In the genomic region with DNA sequence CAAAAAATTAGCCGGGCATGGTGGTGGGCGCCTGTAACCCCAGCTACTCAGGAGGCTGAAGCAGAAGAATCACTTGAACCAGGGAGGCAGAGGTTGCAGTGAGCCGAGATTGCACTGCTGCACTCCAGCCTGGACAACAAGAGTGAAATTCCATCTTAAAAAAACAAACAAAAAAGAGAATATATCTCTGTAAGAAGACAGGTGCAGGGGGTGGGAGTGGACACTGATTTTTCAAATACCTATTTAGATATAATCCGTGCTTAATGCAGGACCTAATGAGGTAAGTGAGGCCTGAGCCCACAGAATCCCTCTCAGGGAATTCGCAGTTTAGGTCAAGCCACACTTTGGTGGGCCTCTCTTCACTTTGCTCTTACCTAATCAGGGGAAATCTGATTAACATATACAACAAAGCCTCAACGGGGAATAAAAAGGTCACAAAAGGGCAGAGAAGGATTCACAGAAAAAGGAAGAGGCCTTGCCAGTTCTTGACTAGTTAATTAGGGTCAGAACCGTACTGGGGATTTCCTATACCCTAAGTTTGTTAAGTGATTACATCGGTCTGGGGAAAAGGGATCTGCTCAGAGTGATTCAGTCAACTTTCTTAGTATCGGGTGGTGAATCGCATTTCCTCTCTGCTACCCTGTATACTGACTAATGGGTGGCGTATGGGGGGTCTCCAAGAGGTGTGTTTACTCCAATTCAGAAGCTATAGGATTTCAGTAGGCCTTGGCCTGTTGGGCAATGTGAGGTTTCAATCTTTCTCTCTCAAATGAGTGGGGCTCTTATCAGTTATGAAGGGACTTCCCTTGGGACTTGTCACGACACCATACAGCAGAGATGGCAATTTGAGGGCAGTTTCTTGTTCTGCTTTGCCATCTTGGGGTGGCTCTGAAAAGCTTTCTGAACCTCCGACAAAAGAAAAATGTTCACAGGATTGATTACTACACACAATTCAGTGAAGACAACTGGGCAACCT, we compare ENCODE assay signal across 8 cellular contexts. TPM values are rescaled to one million over a fixed set of nuclear protein-coding genes. Genes with fewer than 3 reads are reported as not detected.
DNase-seq lines count a peak whose midpoint lies in the region; TF ChIP-seq lines count a peak whose summit lies in the region.

No MANE protein-coding gene starts in this region.

- intact Hi-C loops in spleen (cut with DNase I; ENCODE audit: low total_unique reads) = loop anchor here (10.0 kb wide), 2 partner anchors 139 to 169 kb away; partner anchors contain the start of gene CYB5B

- peaks cover 7% of the 10 kb centered on the region for H3K4me1 ChIP-seq in HEK293 (ENCODE audit: control insufficient read depth, insufficient read depth, low read length)
- H3K4me1 ChIP-seq in spleen = peaks cover 19 to 48% (median 42%) of the 10 kb centered on the region in 6 donors

- peaks cover 0 to 5% of the 10 kb centered on the region in 2 experiments; a peak in 1 of 3 replicates for H3K36me3 ChIP-seq in HEK293 (ENCODE audit: control insufficient read depth in 2 of 2, insufficient read depth in 1 of 2, low read length in 2 of 2)
- H3K36me3 ChIP-seq in spleen = no peaks in the 10 kb centered on the region

- DNase-seq in NCI-H226 (peak; percentile 15), fibroblast of mammary gland (ENCODE audit: low read depth) (peak; percentile 38), spleen (no peak), NCI-H1694 treated with DMSO at 0.1 percent for 48 hours (lab: John Stamatoyannopoulos, UW) (no peak), NCI-H146 (lab: John Stamatoyannopoulos, UW) (no peak)
- peak; percentile 32 to 61 for DNase-seq in activated CD8-positive, alpha-beta memory T cell treated with anti-CD3 and anti-CD28 coated beads for 4 hours (ENCODE audit: low read depth in 2 of 2)

- no peaks in the 10 kb centered on the region for H3K27me3 ChIP-seq in spleen (replicated peaks in 1 of 7)

- POLR2A ChIA-PET in HEK293 (lab: Yijun Ruan, JAX) = interaction anchor here (0.5 to 1.8 kb wide), 5 partner anchors 11 to 211 kb away, joined by 3 to 7 read pairs (median 3); partner anchors contain the start of gene NOB1

- peak overlapping the region; percentile 100 for H3K4me3 ChIP-seq in GM08714 (ENCODE audit: low read length)
- H3K4me3 ChIP-seq in HEK293 (ENCODE audit: low read depth, low read length) = no peak overlapping the region
- H3K4me3 ChIP-seq in fibroblast of mammary gland (ENCODE audit: control insufficient read depth, low read depth, low read length) = peak overlapping the region; percentile 61
- H3K4me3 ChIP-seq in spleen = peak overlapping the region in 7 of 8 donors; percentile 59 to 92 (median 87)

- 32 to 41% (median 36%) methylated on average over 13 of the region's 13 CpGs for WGBS in spleen, 5 donors

- TF ChIP-seq CTCF in HEK293 (tag by site-specific recombination; IDR thresholded peaks at IDR 0.05) (peak; percentile 16; the same call in 1 of the 2 replicates), fibroblast of mammary gland (conservative IDR thresholded peaks at IDR 0.05; ENCODE audit: control insufficient read depth, insufficient read depth, low read depth, low read length) (no peak), spleen (IDR thresholded peaks at IDR 0.05 in 8 of 11, conservative IDR thresholded peaks at IDR 0.05 in 3 of 11) (no peak)

- CTCF ChIA-PET in HEK293 (lab: Yijun Ruan, JAX) = interaction anchor here (0.6 to 1.4 kb wide), 4 partner anchors 16 to 1084 kb away, joined by 3 to 5 read pairs (median 4); no protein-coding TSS in a partner anchor

- H3K27ac ChIP-seq in HEK293 (ENCODE audit: extremely low read depth, low read depth, low read length) (peak overlapping the region; percentile 51), spleen (peak overlapping the region; percentile 93 to 99 (median 98))

- H3K9me3 ChIP-seq in HEK293 (ENCODE audit: control insufficient read depth, insufficient read depth, low read depth, low read length) (no peaks in the 10 kb centered on the region), spleen (no peaks in the 10 kb centered on the region)

- TF ChIP-seq POLR2A in spleen (IDR thresholded peaks at IDR 0.05) = no peak

TF ChIP-seq in HEK293, 187 proteins besides CTCF, POLR2A, EP300 and RAD21 (continues in another document):
- TF ChIP-seq ZNF335 (tag by site-specific recombination; conservative IDR thresholded peaks at IDR 0.05) (peak; percentile 25; the same call in 1 of the 2 replicates), ZNF596 (tag by site-specific recombination; IDR thresholded peaks at IDR 0.05) (no peak), MYNN (tag by site-specific recombination; IDR thresholded peaks at IDR 0.05; ENCODE audit: borderline replicate concordance) (no peak), ZBTB20 (tag by site-specific recombination; IDR thresholded peaks at IDR 0.05) (peak; percentile 46), ZNF777 (tag by site-specific recombination; IDR thresholded peaks at IDR 0.05; ENCODE audit: borderline replicate concordance) (no peak), KLF7 (tag by site-specific recombination; IDR thresholded peaks at IDR 0.05; ENCODE audit: borderline replicate concordance) (no peak), ZEB2 (tag by site-specific recombination; IDR thresholded peaks at IDR 0.05) (no peak), ZNF10 (tag by site-specific recombination; IDR thresholded peaks at IDR 0.05) (peak; percentile 96), ZNF660 (tag by site-specific recombination; IDR thresholded peaks at IDR 0.05) (0 out of 2 replicates have a peak, but pooled peaks have one; percentile 22), ZNF449 (tag by site-specific recombination; IDR thresholded peaks at IDR 0.05) (peak; percentile 13; the same call in 1 of the 2 replicates), BCL11A (tag by site-specific recombination; IDR thresholded peaks at IDR 0.05; ENCODE audit: low read depth) (no peak), ZSCAN4 (tag by site-specific recombination; IDR thresholded peaks at IDR 0.05) (no peak), RBAK (tag by site-specific recombination; IDR thresholded peaks at IDR 0.05) (no peak), ZNF792 (tag by site-specific recombination; IDR thresholded peaks at IDR 0.05) (no peak), KLF1 (tag by site-specific recombination; IDR thresholded peaks at IDR 0.05) (no peak), OSR2 (tag by site-specific recombination; IDR thresholded peaks at IDR 0.05) (no peak), ZNF561 (tag by site-specific recombination; IDR thresholded peaks at IDR 0.05; ENCODE audit: borderline replicate concordance) (no peak), MZF1 (tag by site-specific recombination; IDR thresholded peaks at IDR 0.05; ENCODE audit: borderline replicate concordance) (peak; percentile 86)
- TF ChIP-seq, protein P1, sequence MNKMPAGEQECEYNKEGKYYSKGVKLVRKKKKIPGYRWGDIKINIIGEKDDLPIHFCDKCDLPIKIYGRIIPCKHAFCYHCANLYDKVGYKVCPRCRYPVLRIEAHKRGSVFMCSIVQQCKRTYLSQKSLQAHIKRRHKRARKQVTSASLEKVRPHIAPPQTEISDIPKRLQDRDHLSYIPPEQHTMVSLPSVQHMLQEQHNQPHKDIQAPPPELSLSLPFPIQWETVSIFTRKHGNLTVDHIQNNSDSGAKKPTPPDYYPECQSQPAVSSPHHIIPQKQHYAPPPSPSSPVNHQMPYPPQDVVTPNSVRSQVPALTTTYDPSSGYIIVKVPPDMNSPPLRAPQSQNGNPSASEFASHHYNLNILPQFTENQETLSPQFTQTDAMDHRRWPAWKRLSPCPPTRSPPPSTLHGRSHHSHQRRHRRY (tag by site-specific recombination; IDR thresholded peaks at IDR 0.05) = no peak
- TF ChIP-seq, protein P2, sequence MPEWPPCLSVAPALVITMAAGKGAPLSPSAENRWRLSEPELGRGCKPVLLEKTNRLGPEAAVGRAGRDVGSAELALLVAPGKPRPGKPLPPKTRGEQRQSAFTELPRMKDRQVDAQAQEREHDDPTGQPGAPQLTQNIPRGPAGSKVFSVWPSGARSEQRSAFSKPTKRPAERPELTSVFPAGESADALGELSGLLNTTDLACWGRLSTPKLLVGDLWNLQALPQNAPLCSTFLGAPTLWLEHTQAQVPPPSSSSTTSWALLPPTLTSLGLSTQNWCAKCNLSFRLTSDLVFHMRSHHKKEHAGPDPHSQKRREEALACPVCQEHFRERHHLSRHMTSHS (tag by site-specific recombination; IDR thresholded peaks at IDR 0.05) = no peak

RNA-seq across cellular contexts. Expression of gene NFAT5, which starts 1.9 kb away (rescaled TPM):
- total RNA-seq in spleen = 10 to 100 TPM; 50.5 to 96.8 (median 60.9) TPM
- 1 to 10 TPM in 2 of 3 donors, under 1 TPM in 1; 0.79 to 4.8 (median 1.0) TPM for polyA plus RNA-seq in spleen

Comparison
In these comparisons a context has a peak if more than half of its experiments do, and no peak if none do; other contexts are left out.
1. DNase-seq: peak in NCI-H226 (single experiment), activated CD8-positive, alpha-beta memory T cell treated with anti-CD3 and anti-CD28 coated beads for 4 hours (2 of 2) and fibroblast of mammary gland (single experiment); none in spleen (single experiment), NCI-H1694 treated with DMSO at 0.1 percent for 48 hours (single experiment) and NCI-H146 (single experiment).